Comparison of ENCODE assay signal across 11 cellular contexts in genomic region chr3:112087746-112088145, GRCh38. TPM values are rescaled to one million over a fixed set of nuclear protein-coding genes. Genes with fewer than 3 reads are reported as not detected.
DNase-seq lines count a peak whose midpoint lies in the region; ATAC-seq, FAIRE-seq and TF ChIP-seq lines count a peak whose summit lies in the region.
"Had no signal": no experiment of that assay in that cellular context is flagged by ENCODE, and none has a peak within 500 bp of the region (broad histone marks: within the 10 kb centered on the region; RNA-seq: fewer than 3 reads in every experiment).

No MANE protein-coding gene starts in this region.

- no peak for TF ChIP-seq POLR2A in gastroesophageal sphincter (IDR thresholded peaks at IDR 0.05)

- no peak for DNase-seq in NT2/D1 (ENCODE audit: low read depth, low spot score)
- peak; percentile 46 to 84 (median 74) for DNase-seq in pancreas
- no peak for DNase-seq in cerebellar cortex (ENCODE audit: low spot score)
- DNase-seq in urothelium cell line (ENCODE audit: low spot score) = no peak
- DNase-seq: activated CD4-positive, alpha-beta T cell treated with anti-CD3 and anti-CD28 coated beads for 4 hours; DMS 273 treated with DMSO at 0.1 percent for 48 hours; NCI-H1694 had no signal

- peak; percentile 48 to 71 (median 58) for ATAC-seq in pancreas
- ATAC-seq in gastroesophageal sphincter = no peak

- WGBS in pancreas, 2 donors = 41 to 42% methylated on average over 5 of the region's 5 CpGs
- 94 to 100% methylated on average over 1 to 5 of the region's 5 CpGs for WGBS in gastroesophageal sphincter (ENCODE audit: low coverage in 1 of 2), 2 donors

- peak overlapping the region; percentile 69; the same call in 1 of the 2 replicates for H3K9ac ChIP-seq in ES-I3 (ENCODE audit: low read depth, low read length)
- H3K9ac ChIP-seq in NT2/D1 (ENCODE audit: insufficient read length, low read depth) = no peak overlapping the region
- H3K9ac ChIP-seq in endocrine pancreas (ENCODE audit: control insufficient read depth, insufficient read depth, low read length) = no peak overlapping the region

- no peak for TF ChIP-seq EP300 in gastroesophageal sphincter (IDR thresholded peaks at IDR 0.05)

- peak overlapping the region; percentile 68 for H3K4me3 ChIP-seq in NT2/D1 (ENCODE audit: insufficient read length, low read depth)
- peak overlapping the region; percentile 54 for H3K4me3 ChIP-seq in endocrine pancreas (ENCODE audit: control insufficient read depth, insufficient read depth, low read length)
- H3K4me3 ChIP-seq in pancreas = peak overlapping the region in 3 of 4 donors; percentile 51 to 71 (median 58)
- no peak overlapping the region for H3K4me3 ChIP-seq in gastroesophageal sphincter

- H3K27ac ChIP-seq in pancreas = peak overlapping the region; percentile 81 to 89 (median 86)
- H3K27ac ChIP-seq in gastroesophageal sphincter = no peak overlapping the region

- H3K27me3 ChIP-seq in NT2/D1 (ENCODE audit: insufficient read depth, insufficient read length) (peaks cover 26% of the 10 kb centered on the region), endocrine pancreas (ENCODE audit: control insufficient read depth, insufficient read depth, low read length) (no peaks in the 10 kb centered on the region), pancreas (no peaks in the 10 kb centered on the region), gastroesophageal sphincter (no peaks in the 10 kb centered on the region)

- intact Hi-C loops in pancreas (cut with DNase I) = no loop called here

- no peaks in the 10 kb centered on the region for H3K9me3 ChIP-seq in ES-I3 (ENCODE audit: control insufficient read depth, insufficient read depth, low read length)
- no peaks in the 10 kb centered on the region for H3K9me3 ChIP-seq in NT2/D1 (ENCODE audit: insufficient read depth, low read length)
- H3K9me3 ChIP-seq in endocrine pancreas (ENCODE audit: control insufficient read depth, low read length) = no peaks in the 10 kb centered on the region
- H3K9me3 ChIP-seq in pancreas = no peaks in the 10 kb centered on the region
- no peaks in the 10 kb centered on the region for H3K9me3 ChIP-seq in gastroesophageal sphincter

- FAIRE-seq in pancreas (lab: Jason Lieb, UNC) (no peak), urothelium cell line (lab: Jason Lieb, UNC) (no peak)

- no peak for TF ChIP-seq CTCF in pancreas (IDR thresholded peaks at IDR 0.05)
- no peak for TF ChIP-seq CTCF in gastroesophageal sphincter (IDR thresholded peaks at IDR 0.05)

- H3K36me3 ChIP-seq in ES-I3 (ENCODE audit: insufficient read depth, low read length) (no peaks in the 10 kb centered on the region), NT2/D1 (ENCODE audit: insufficient read depth, insufficient read length, low read length) (peaks cover 6% of the 10 kb centered on the region), endocrine pancreas (ENCODE audit: control insufficient read depth, insufficient read depth, low read length) (no peaks in the 10 kb centered on the region), pancreas (no peaks in the 10 kb centered on the region), gastroesophageal sphincter (no peaks in the 10 kb centered on the region)

- H3K4me1 ChIP-seq in ES-I3 (ENCODE audit: insufficient read depth, low read length) (peaks cover 26% of the 10 kb centered on the region), NT2/D1 (ENCODE audit: insufficient read depth, insufficient read length) (peaks cover 7% of the 10 kb centered on the region), endocrine pancreas (ENCODE audit: control insufficient read depth, insufficient read depth, low read length) (no peaks in the 10 kb centered on the region), pancreas (peaks cover 0 to 18% (median 4%) of the 10 kb centered on the region in 3 donors), gastroesophageal sphincter (peaks cover 0 to 17% (median 6%) of the 10 kb centered on the region in 3 donors)

RNA-seq across cellular contexts. Expression of gene C3orf52, which starts 1.6 kb away (rescaled TPM):
- total RNA-seq in pancreas = 10 to 100 TPM; 16.1 to 51.7 (median 24.9) TPM
- polyA plus RNA-seq in pancreas = 10 to 100 TPM in 1 of 2 donors, 1 to 10 TPM in 1; 9.7 to 11.2 TPM
- total RNA-seq in gastroesophageal sphincter = 1 to 10 TPM; 1.6 to 3.4 (median 1.9) TPM

RNA-seq across cellular contexts. Expression of gene GCSAM, which starts 45.3 kb away (rescaled TPM):
- total RNA-seq in pancreas = under 1 TPM in 2 of 6 donors, not detected in 4; 0.25 to 0.28 TPM
- polyA plus RNA-seq in pancreas = under 1 TPM in 1 of 2 donors, not detected in 1; 0.07 TPM
- total RNA-seq in gastroesophageal sphincter = under 1 TPM in 1 of 4 donors, not detected in 3; 0.42 TPM
- total RNA-seq: lung microvascular endothelial cell had no signal

RNA-seq across cellular contexts. Expression of gene TMPRSS7, which starts 53.2 kb away (rescaled TPM):
- total RNA-seq in pancreas = under 1 TPM in 4 of 6 donors, not detected in 2; 0.04 to 0.14 (median 0.08) TPM
- not detected for polyA plus RNA-seq in pancreas
- total RNA-seq in gastroesophageal sphincter = not detected
- total RNA-seq: lung microvascular endothelial cell had no signal

Comparison
In these comparisons a context has a peak if more than half of its experiments do, and no peak if none do; other contexts are left out.
1. DNase-seq: peak in pancreas (6 of 6); none in NT2/D1 (single experiment), cerebellar cortex (single experiment) and urothelium cell line (single experiment).
2. H3K4me3 ChIP-seq: peak in NT2/D1 (single experiment), endocrine pancreas (single experiment) and pancreas (3 of 4); none in gastroesophageal sphincter (0 of 2).
3. H3K27ac ChIP-seq: peak in pancreas (4 of 4); none in gastroesophageal sphincter (0 of 4).